Comparison of ENCODE assay signal across 32 cellular contexts in genomic region chr20:42721923-42722322, GRCh38.
"Had no signal": no experiment of that assay in that cellular context is flagged by ENCODE, and none has a peak within 500 bp of the region (broad histone marks: within the 10 kb centered on the region; RNA-seq: fewer than 3 reads in every experiment).

No MANE protein-coding gene starts in this region.

- DNase-seq: activated B cell treated with CpG ODN at 0.5 μM for 24 hours; activated CD4-positive, alpha-beta T cell treated with anti-CD3 and anti-CD28 coated beads for 48 hours; activated CD4-positive, alpha-beta T cell treated with anti-CD3 and anti-CD28 coated beads, Interleukin-2, amount 50 U/mL, for 1 hour; activated CD4-positive, alpha-beta T cell treated with anti-CD3 and anti-CD28 coated beads, Interleukin-2, amount 50 U/mL, for 48 hours; activated CD8-positive, alpha-beta memory T cell treated with anti-CD3 and anti-CD28 coated beads for 24 hours; activated CD8-positive, alpha-beta T cell treated with anti-CD3 and anti-CD28 coated beads for 36 hours; activated effector memory CD4-positive, alpha-beta T cell treated with Interleukin-2 at 50 U/mL for 16 hours; activated gamma-delta T cell treated with Interleukin-2 at 50 U/mL for 16 hours; activated naive CD4-positive, alpha-beta T cell treated with anti-CD3 and anti-CD28 coated beads for 36 hours; activated naive CD8-positive, alpha-beta T cell treated with anti-CD3 and anti-CD28 coated beads for 36 hours; activated naive CD8-positive, alpha-beta T cell treated with anti-CD3 and anti-CD28 coated beads, Interleukin-2, amount 50 U/mL, for 24 hours; activated T-cell treated with anti-CD3 and anti-CD28 coated beads, Interleukin-2, amount 50 U/mL, for 4 hours; adrenal gland; amygdala; aorta; body of pancreas; central memory CD4-positive, alpha-beta T cell; cerebellar nuclear complex; colonic mucosa; effector CD8-positive, alpha-beta T cell; foreskin fibroblast; head of caudate nucleus; T-helper 17 cell; T1000; WERI-Rb-1 had no signal

- H3K9me3 ChIP-seq: adrenal gland, body of pancreas, colonic mucosa had no signal

- H3K27me3 ChIP-seq: adrenal gland, body of pancreas, cardiac muscle cell, colonic mucosa had no signal

- H3K4me3 ChIP-seq: adrenal gland, body of pancreas, cardiac muscle cell, colonic mucosa had no signal

- FAIRE-seq: endometrium, endothelial cell of umbilical vein, frontal cortex had no signal

- H3K27ac ChIP-seq: adrenal gland, body of pancreas, cardiac muscle cell, colonic mucosa, WERI-Rb-1 had no signal

- H3K36me3 ChIP-seq: adrenal gland, cardiac muscle cell, colonic mucosa, WERI-Rb-1 had no signal

- H3K4me1 ChIP-seq: adrenal gland, body of pancreas, colonic mucosa had no signal

- ATAC-seq: activated CD4-positive, CD25-positive, alpha-beta regulatory T cell treated with anti-CD3 and anti-CD28 coated beads, Interleukin-2, amount 50 U/mL, for 24 hours; activated CD8-positive, alpha-beta T cell treated with anti-CD3 and anti-CD28 coated beads for 36 hours; activated naive CD8-positive, alpha-beta T cell treated with anti-CD3 and anti-CD28 coated beads, Interleukin-2, amount 50 U/mL, for 24 hours; activated T-cell treated with anti-CD3 and anti-CD28 coated beads, Interleukin-2, amount 50 U/mL, for 4 hours; activated T-helper 17 cell treated with anti-CD3 and anti-CD28 coated beads, Interleukin-2, amount 50 U/mL, for 72 hours; body of pancreas; esophagus mucosa; T-helper 17 cell had no signal
